Comparison of ENCODE assay signal across 26 cellular contexts in the genomic region with DNA sequence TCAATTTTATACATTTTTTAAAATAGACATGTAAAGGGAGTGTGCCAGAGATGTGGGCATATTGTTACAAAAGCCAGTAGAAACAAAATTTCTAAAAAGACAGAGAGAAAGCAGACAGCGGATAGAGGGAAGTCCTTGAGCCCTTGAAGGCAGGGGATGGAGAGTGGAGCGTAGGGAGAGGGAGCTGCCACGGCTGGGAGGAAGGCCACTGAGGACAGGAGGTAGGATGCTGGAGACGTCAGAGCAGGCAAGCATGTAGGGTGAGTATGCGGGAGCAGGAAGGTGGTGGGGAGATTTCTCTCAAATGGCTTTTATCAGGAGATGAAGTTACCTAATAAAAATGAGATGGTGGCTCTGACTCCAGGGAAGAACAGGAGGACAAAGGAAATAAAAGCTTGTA. TPM values are rescaled to one million over a fixed set of nuclear protein-coding genes. Genes with fewer than 3 reads are reported as not detected.
"Had no signal": no experiment of that assay in that cellular context is flagged by ENCODE, and none has a peak within 500 bp of the region (broad histone marks: within the 10 kb centered on the region; RNA-seq: fewer than 3 reads in every experiment).

No MANE protein-coding gene starts in this region.

- H3K4me3 Mint-ChIP-seq: dendritic cell treated with granulocyte-macrophage colony-stimulating factor and Interleukin-4, amounts not matched to agents 40 ng/mL and 50 ng/mL, for 4 days; effector memory CD8-positive, alpha-beta T cell; endodermal cell; naive thymus-derived CD4-positive, alpha-beta T cell had no signal

- H3K9me3 Mint-ChIP-seq: dendritic cell treated with granulocyte-macrophage colony-stimulating factor and Interleukin-4, amounts not matched to agents 40 ng/mL and 50 ng/mL, for 4 days; effector memory CD8-positive, alpha-beta T cell; naive thymus-derived CD4-positive, alpha-beta T cell had no signal

- H3K27me3 Mint-ChIP-seq: effector memory CD8-positive, alpha-beta T cell had no signal

- H3K27ac Mint-ChIP-seq: dendritic cell treated with granulocyte-macrophage colony-stimulating factor and Interleukin-4, amounts not matched to agents 40 ng/mL and 50 ng/mL, for 4 days; effector memory CD8-positive, alpha-beta T cell; endodermal cell had no signal

- ATAC-seq: effector memory CD8-positive, alpha-beta T cell; esophagus mucosa; gastrocnemius medialis; heart right ventricle; left cardiac atrium; left lung; left ventricle myocardium superior; lower lobe of right lung; naive thymus-derived CD4-positive, alpha-beta T cell had no signal

- H3K4me1 Mint-ChIP-seq: endodermal cell had no signal

- DNase-seq: colonic mucosa; cortex of kidney; effector CD8-positive, alpha-beta T cell; effector memory CD8-positive, alpha-beta T cell; endodermal cell; erythroblast; esophagus squamous epithelium; foreskin fibroblast; foreskin melanocyte; gastrocnemius medialis; glutamatergic neuron; heart right ventricle; hippocampal formation; left cardiac atrium; left lung; left ventricle myocardium superior; lower lobe of right lung; mesenchymal stem cell; midbrain; naive thymus-derived CD4-positive, alpha-beta T cell had no signal

RNA-seq across cellular contexts. Expression of a gene that starts 41.9 kb away (rescaled TPM):
- total RNA-seq: dermis microvascular lymphatic vessel endothelial cell, glomerular endothelial cell, kidney epithelial cell, left ventricle myocardium superior, lung microvascular endothelial cell had no signal
